24 cellular contexts compared by ENCODE assay signal in the genomic region with DNA sequence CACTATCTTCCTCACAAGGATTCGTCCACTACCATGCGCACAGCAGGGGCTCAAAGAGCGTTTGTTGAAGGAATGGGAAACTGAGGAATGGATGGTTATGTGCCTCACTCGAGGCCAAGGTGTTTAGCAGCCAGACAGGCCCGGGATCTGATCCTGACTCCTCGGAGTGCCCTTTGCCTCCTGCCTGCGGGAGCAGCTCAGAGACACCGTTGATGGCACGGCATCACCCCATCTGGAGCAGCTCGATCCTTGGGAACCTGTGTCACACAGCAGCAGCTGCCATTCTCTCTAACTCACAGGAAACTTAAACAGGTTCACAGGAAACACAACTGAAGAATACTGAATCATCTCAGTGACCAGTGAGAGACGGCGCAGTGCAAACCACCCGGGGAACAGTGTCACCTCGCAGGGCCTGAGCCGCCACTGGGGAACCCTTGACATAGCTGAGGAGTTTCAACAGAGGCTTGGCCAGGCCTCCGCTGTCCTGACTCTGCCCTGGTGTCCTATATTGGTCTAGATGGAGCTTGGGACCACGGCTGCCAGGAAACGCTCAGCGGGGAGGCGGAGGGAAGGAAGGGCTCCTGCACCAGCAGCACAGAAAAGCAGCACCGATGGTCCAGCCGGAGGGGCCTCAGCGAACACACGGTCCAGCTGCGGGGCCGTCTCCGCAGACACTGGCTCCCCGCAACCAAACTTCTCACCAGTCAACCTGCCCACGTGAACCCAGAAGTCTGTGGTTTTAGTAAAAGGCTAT.
"Had no signal": no experiment of that assay in that cellular context is flagged by ENCODE, and none has a peak within 500 bp of the region (broad histone marks: within the 10 kb centered on the region; RNA-seq: fewer than 3 reads in every experiment).

No MANE protein-coding gene starts in this region.

- DNase-seq: activated CD4-positive, alpha-beta T cell treated with anti-CD3 and anti-CD28 coated beads for 48 hours; activated CD4-positive, alpha-beta T cell treated with anti-CD3 and anti-CD28 coated beads, Interleukin-2, amount 50 U/mL, for 4 hours; activated CD4-positive, CD25-positive, alpha-beta regulatory T cell treated with anti-CD3 and anti-CD28 coated beads, Interleukin-2, amount 50 U/mL, for 72 hours; activated CD8-positive, alpha-beta memory T cell treated with anti-CD3 and anti-CD28 coated beads, Interleukin-2, amount 50 U/mL, for 48 hours; activated CD8-positive, alpha-beta T cell treated with anti-CD3 and anti-CD28 coated beads, Interleukin-2, amount 10 ng/mL, durations not matched to agents 7 days and 5 days; activated T-cell treated with anti-CD3 and anti-CD28 coated beads, Interleukin-2, amount 50 U/mL, for 1 hour; aorta; MG63; MV-4-11; NCI-H1105; NCI-H1436; NCI-H1694 treated with DMSO at 0.1 percent for 48 hours; NCI-H2029 treated with DMSO at 0.1 percent for 48 hours; NCI-H345; NCI-H510A; NCI-H69; Peyer's patch; SHP77; SW 1271 had no signal

- H3K36me3 ChIP-seq: breast epithelium, MG63, Peyer's patch, SJSA1 had no signal

- H3K4me3 ChIP-seq: breast epithelium, MG63, Peyer's patch, SJSA1 had no signal

- ATAC-seq: activated CD8-positive, alpha-beta T cell treated with anti-CD3 and anti-CD28 coated beads, Interleukin-2, amount 10 ng/mL, durations not matched to agents 7 days and 5 days; SK-N-SH treated with all-trans-retinoic acid at 6 μM for 48 hours; WTC11 had no signal

- H3K27ac ChIP-seq: breast epithelium, Peyer's patch, RWPE1, SJSA1 had no signal

- H3K9me3 ChIP-seq: breast epithelium, MG63, Peyer's patch, SJSA1 had no signal

- H3K4me1 ChIP-seq: breast epithelium, Peyer's patch, SJSA1 had no signal

- H3K27me3 ChIP-seq: Peyer's patch had no signal
